ENCODE assay signal across 8 cellular contexts in the genomic region with DNA sequence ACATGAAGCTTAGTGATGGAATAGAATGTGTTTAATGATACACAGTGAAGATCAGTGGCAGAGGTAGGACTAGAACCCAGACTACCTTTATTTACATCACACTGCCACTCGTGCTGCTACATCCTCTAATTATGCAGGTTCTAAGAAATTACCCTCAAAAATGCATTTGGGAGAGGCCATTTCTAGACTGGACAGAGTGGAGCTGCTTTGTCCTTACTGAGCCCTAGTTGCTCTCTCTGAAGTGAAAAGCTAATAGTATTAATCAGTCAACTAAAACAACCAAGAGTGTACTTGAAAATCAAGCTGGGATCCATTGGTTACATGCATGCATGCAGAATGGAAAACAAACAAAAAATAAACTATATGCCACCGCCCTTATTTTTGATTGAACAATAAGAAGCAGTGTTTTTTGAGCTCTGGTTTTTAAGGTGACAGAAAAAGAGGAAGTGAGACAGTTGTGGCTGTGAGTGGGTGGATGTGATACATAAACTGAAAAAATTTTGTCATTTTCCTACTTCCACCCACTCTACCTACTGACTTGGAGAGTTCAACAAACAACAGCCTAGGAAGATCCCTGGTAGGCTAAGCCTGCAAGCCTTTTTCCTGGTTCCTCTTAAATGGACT.
DNase-seq lines count a peak whose midpoint lies in the region; ATAC-seq lines count a peak whose summit lies in the region.

No MANE protein-coding gene starts in this region.

- H3K9me3 ChIP-seq in BLaER1 = no peaks in the 10 kb centered on the region

- H3K4me3 ChIP-seq in BLaER1 = no peak overlapping the region

- H4K20me1 ChIP-seq in BLaER1 = no peaks in the 10 kb centered on the region

- H3K9ac ChIP-seq in BLaER1 = no peak overlapping the region

- peaks cover 25% of the 10 kb centered on the region for H3K4me1 ChIP-seq in BLaER1

- no peaks in the 10 kb centered on the region for H3K27me3 ChIP-seq in BLaER1

- H3K4me2 ChIP-seq in BLaER1 = peak overlapping the region; percentile 68

- peak overlapping the region; percentile 44 for H3K27ac ChIP-seq in BLaER1

- no peaks in the 10 kb centered on the region for H3K36me3 ChIP-seq in BLaER1

- ATAC-seq in GM19397 (IDR thresholded peaks at IDR 0.05; ENCODE audit: unreplicated experiment) = peak; percentile 66
- peak; percentile 77 for ATAC-seq in HG03378 (IDR thresholded peaks at IDR 0.05; ENCODE audit: unreplicated experiment)

- DNase-seq in activated T-cell treated with anti-CD3 and anti-CD28 coated beads for 48 hours (ENCODE audit: low read depth) (peak; percentile 8), COLO668 (lab: John Stamatoyannopoulos, UW; ENCODE audit: unreplicated experiment) (no peak), NCI-H2081 treated with DMSO at 0.1 percent for 48 hours (lab: John Stamatoyannopoulos, UW) (no peak), kidney tubule cell (ENCODE audit: low spot score) (no peak), hippocampal formation (lab: John Stamatoyannopoulos, UW) (no peak)
